ENCODE assay signal across 8 cellular contexts in genomic region chr2:55419236-55419513, GRCh38. TPM values are rescaled to one million over a fixed set of nuclear protein-coding genes. Genes with fewer than 3 reads are reported as not detected.
DNase-seq lines count a peak whose midpoint lies in the region; ATAC-seq lines count a peak whose summit lies in the region.

No MANE protein-coding gene starts in this region.

- peak; percentile 5 for DNase-seq in stimulated activated CD4-positive, alpha-beta T cell treated with anti-CD3 and anti-CD28 coated beads, Interleukin-12 subunit alpha, Interleukin-12 subunit beta, amount 100 ng/mL, for 4 hours
- no peak for DNase-seq in stimulated activated CD4-positive, alpha-beta T cell treated with anti-CD3 and anti-CD28 coated beads, Interleukin-4, amount 100 ng/mL, for 4 hours
- DNase-seq in MG63 (peak; percentile 45), right cardiac atrium (peak in 2 of 3 donors; percentile 25 to 61)
- DNase-seq in activated naive CD8-positive, alpha-beta T cell treated with anti-CD3 and anti-CD28 coated beads, Interleukin-2, amount 50 U/mL, for 24 hours, result peak; percentile 22

- WGBS in right cardiac atrium, result under 1% methylated on average over 14 of the region's 14 CpGs

- intact Hi-C loops in right cardiac atrium (cut with DNase I), result loop anchor here in 1 of 4 donors (10.0 kb wide), 1 partner anchor 54 kb away; no protein-coding TSS in a partner anchor

- H3K9me3 Mint-ChIP-seq in activated naive CD8-positive, alpha-beta T cell treated with anti-CD3 and anti-CD28 coated beads, Interleukin-2, amount 50 U/mL, for 24 hours, result no peaks in the 10 kb centered on the region

- peak overlapping the region; percentile 75 for H3K9ac ChIP-seq in rectal smooth muscle tissue (ENCODE audit: low read length)

- H3K4me3 ChIP-seq in MG63, result peak overlapping the region; percentile 91
- peak overlapping the region; percentile 65 for H3K4me3 ChIP-seq in right cardiac atrium (ENCODE audit: low read length)
- peak overlapping the region; percentile 93 for H3K4me3 ChIP-seq in rectal smooth muscle tissue (ENCODE audit: low read length)

- peaks cover 8% of the 10 kb centered on the region for H3K27me3 Mint-ChIP-seq in activated naive CD8-positive, alpha-beta T cell treated with anti-CD3 and anti-CD28 coated beads, Interleukin-2, amount 50 U/mL, for 24 hours

- H3K27me3 ChIP-seq in MG63, result no peaks in the 10 kb centered on the region
- no peaks in the 10 kb centered on the region for H3K27me3 ChIP-seq in right cardiac atrium (ENCODE audit: control insufficient read depth, insufficient read depth)
- H3K27me3 ChIP-seq in rectal smooth muscle tissue (ENCODE audit: control insufficient read depth, insufficient read depth, low read length), result no peaks in the 10 kb centered on the region

- ATAC-seq in activated naive CD8-positive, alpha-beta T cell treated with anti-CD3 and anti-CD28 coated beads, Interleukin-2, amount 50 U/mL, for 24 hours, result peak; percentile 8
- ATAC-seq in right cardiac atrium, result peak; percentile 16 to 48
- no peak for ATAC-seq in HG02970 (IDR thresholded peaks at IDR 0.05; ENCODE audit: low FRiP score, unreplicated experiment)
- no peak for ATAC-seq in GM21360 (IDR thresholded peaks at IDR 0.05; ENCODE audit: unreplicated experiment)

- H3K9me3 ChIP-seq in MG63, result no peaks in the 10 kb centered on the region
- H3K9me3 ChIP-seq in right cardiac atrium (ENCODE audit: control insufficient read depth, low read length), result no peaks in the 10 kb centered on the region

- H3K36me3 ChIP-seq in MG63 (no peaks in the 10 kb centered on the region; the same call in none of the 2 replicates), rectal smooth muscle tissue (ENCODE audit: control insufficient read depth, insufficient read depth, low read length) (no peaks in the 10 kb centered on the region)

- H3K4me1 ChIP-seq in right cardiac atrium (ENCODE audit: control insufficient read depth, insufficient read depth, low read length) (no peaks in the 10 kb centered on the region), rectal smooth muscle tissue (ENCODE audit: control insufficient read depth, insufficient read depth, low read length) (peaks cover 6% of the 10 kb centered on the region)

- H3K4me3 Mint-ChIP-seq in activated naive CD8-positive, alpha-beta T cell treated with anti-CD3 and anti-CD28 coated beads, Interleukin-2, amount 50 U/mL, for 24 hours, result peak overlapping the region; percentile 80

- peak overlapping the region; percentile 78 for H3K27ac ChIP-seq in right cardiac atrium (ENCODE audit: low read length)
- H3K27ac ChIP-seq in rectal smooth muscle tissue (ENCODE audit: low read depth, low read length), result peak overlapping the region; percentile 86

- no peaks in the 10 kb centered on the region for H3K36me3 Mint-ChIP-seq in activated naive CD8-positive, alpha-beta T cell treated with anti-CD3 and anti-CD28 coated beads, Interleukin-2, amount 50 U/mL, for 24 hours (ENCODE audit: low read depth)

- H3K27ac Mint-ChIP-seq in activated naive CD8-positive, alpha-beta T cell treated with anti-CD3 and anti-CD28 coated beads, Interleukin-2, amount 50 U/mL, for 24 hours, result peak overlapping the region; percentile 81

- H3K4me1 Mint-ChIP-seq in activated naive CD8-positive, alpha-beta T cell treated with anti-CD3 and anti-CD28 coated beads, Interleukin-2, amount 50 U/mL, for 24 hours, result peaks cover 33% of the 10 kb centered on the region

RNA-seq across cellular contexts. Expression of gene CCDC88A, which starts 0.5 kb away (rescaled TPM):
- 11.8 and 28.3 TPM in 2 replicates for total RNA-seq in MG63 (2014; rRNA removed; shearing (Covaris generic); ENCODE audit: low replicate concordance)
- total RNA-seq in right cardiac atrium, result 10 to 100 TPM; 30.9 to 40.6 (median 32.4) TPM
- 18.1 TPM for polyA plus RNA-seq in right cardiac atrium

Comparison
In these comparisons a context has a peak if more than half of its experiments do, and no peak if none do; other contexts are left out.
1. DNase-seq: peak in stimulated activated CD4-positive, alpha-beta T cell treated with anti-CD3 and anti-CD28 coated beads, Interleukin-12 subunit alpha, Interleukin-12 subunit beta, amount 100 ng/mL, for 4 hours (single experiment), MG63 (single experiment), activated naive CD8-positive, alpha-beta T cell treated with anti-CD3 and anti-CD28 coated beads, Interleukin-2, amount 50 U/mL, for 24 hours (single experiment) and right cardiac atrium (2 of 3); none in stimulated activated CD4-positive, alpha-beta T cell treated with anti-CD3 and anti-CD28 coated beads, Interleukin-4, amount 100 ng/mL, for 4 hours (0 of 2).
2. ATAC-seq: peak in activated naive CD8-positive, alpha-beta T cell treated with anti-CD3 and anti-CD28 coated beads, Interleukin-2, amount 50 U/mL, for 24 hours (single experiment) and right cardiac atrium (2 of 2); none in HG02970 (single experiment) and GM21360 (single experiment).
3. Peak in every context shown above with its lines, with median percentiles within 50 percentile points of each other: H3K4me3 ChIP-seq.